ENCODE assay signal across 29 cellular contexts in the genomic region with DNA sequence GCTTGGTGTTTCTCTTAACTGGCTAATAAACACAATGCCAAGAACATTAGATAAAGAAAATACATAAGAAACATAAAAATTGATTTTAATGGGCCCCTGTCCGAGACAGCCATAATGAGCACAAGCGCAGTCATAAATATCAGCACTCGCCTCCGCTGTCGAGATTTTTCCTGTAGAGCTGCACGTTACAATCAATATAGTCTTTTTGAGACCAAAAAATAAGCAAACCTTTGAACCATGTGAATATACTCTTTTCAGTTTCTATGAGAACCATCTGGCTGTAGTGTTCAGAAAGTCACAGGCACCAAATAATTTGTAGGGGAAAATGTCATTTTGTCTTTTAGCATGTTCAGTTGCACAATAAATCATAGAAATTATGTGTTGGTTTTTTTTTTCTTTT.
"Had no signal": no experiment of that assay in that cellular context is flagged by ENCODE, and none has a peak within 500 bp of the region (broad histone marks: within the 10 kb centered on the region; RNA-seq: fewer than 3 reads in every experiment).

No MANE protein-coding gene starts in this region.

- H3K27ac ChIP-seq: neural progenitor cell, pancreas, psoas muscle, skin epidermis, spleen, suprapubic skin, testis, tibial artery, transverse colon, upper lobe of right lung, uterus had no signal

- H3K36me3 ChIP-seq: neural progenitor cell, pancreas, transverse colon, uterus had no signal

- H3K4me3 Mint-ChIP-seq: naive B cell; naive thymus-derived CD8-positive, alpha-beta T cell; natural killer cell treated with Interleukin-12 subunit alpha and Interleukin-12 subunit beta and Interleukin-15 and Interleukin-18, amount 100 ng/mL, for 72 hours; neural progenitor cell; stimulated activated memory B cell treated with anti-CD40 and anti-IgM and Interleukin-4, amounts not matched to agents 10 μg/mL and 1 μg/mL and 100 μg/mL, for 72 hours; stimulated activated naive CD8-positive, alpha-beta T cell treated with anti-CD3 and anti-CD28 coated beads, Interleukin-15, amount 100 ng/mL, for 72 hours; type B pancreatic cell had no signal

- H3K27me3 ChIP-seq: neural progenitor cell, pancreas, spleen, suprapubic skin, testis, tibial artery, transverse colon, upper lobe of right lung, uterus had no signal

- H3K36me3 Mint-ChIP-seq: natural killer cell treated with Interleukin-12 subunit alpha and Interleukin-12 subunit beta and Interleukin-15 and Interleukin-18, amount 100 ng/mL, for 72 hours had no signal

- H3K27me3 Mint-ChIP-seq: naive B cell; naive thymus-derived CD8-positive, alpha-beta T cell; natural killer cell treated with Interleukin-12 subunit alpha and Interleukin-12 subunit beta and Interleukin-15 and Interleukin-18, amount 100 ng/mL, for 72 hours; stimulated activated memory B cell treated with anti-CD40 and anti-IgM and Interleukin-4, amounts not matched to agents 10 μg/mL and 1 μg/mL and 100 μg/mL, for 72 hours; stimulated activated naive CD8-positive, alpha-beta T cell treated with anti-CD3 and anti-CD28 coated beads, Interleukin-15, amount 100 ng/mL, for 72 hours; type B pancreatic cell had no signal

- H3K4me2 ChIP-seq: neural progenitor cell, smooth muscle cell had no signal

- H3K4me3 ChIP-seq: neural progenitor cell, pancreas, psoas muscle, skin epidermis, smooth muscle cell, spleen, suprapubic skin, testis, tibial artery, transverse colon, upper lobe of right lung, uterus had no signal

- H3K27ac Mint-ChIP-seq: natural killer cell treated with Interleukin-12 subunit alpha and Interleukin-12 subunit beta and Interleukin-15 and Interleukin-18, amount 100 ng/mL, for 72 hours; neural progenitor cell; stimulated activated memory B cell treated with anti-CD40 and anti-IgM and Interleukin-4, amounts not matched to agents 10 μg/mL and 1 μg/mL and 100 μg/mL, for 72 hours; stimulated activated naive CD8-positive, alpha-beta T cell treated with anti-CD3 and anti-CD28 coated beads, Interleukin-15, amount 100 ng/mL, for 72 hours; type B pancreatic cell had no signal

- DNase-seq: naive B cell; naive thymus-derived CD8-positive, alpha-beta T cell; occipital lobe; pancreas; right cardiac atrium; spleen; stimulated activated CD4-positive, alpha-beta T cell treated with anti-CD3 and anti-CD28 coated beads, Interleukin-12 subunit alpha, Interleukin-12 subunit beta, amount 100 ng/mL, for 4 hours; stimulated activated CD4-positive, alpha-beta T cell treated with anti-CD3 and anti-CD28 coated beads, Interleukin-1b, Interleukin-23, amount 100 ng/mL, for 48 hours; stimulated activated CD4-positive, alpha-beta T cell treated with anti-CD3 and anti-CD28 coated beads, Interleukin-4, amount 100 ng/mL, for 1 hour; stimulated activated CD4-positive, alpha-beta T cell treated with anti-CD3 and anti-CD28 coated beads, Interleukin-4, amount 100 ng/mL, for 4 hours; stimulated activated CD8-positive, alpha-beta memory T cell treated with anti-CD3 and anti-CD28 coated beads, Interleukin-4, amount 100 ng/mL, for 48 hours; stimulated activated naive CD4-positive, alpha-beta T cell; stimulated activated naive CD8-positive, alpha-beta T cell treated with anti-CD3 and anti-CD28 coated beads, Interleukin-15, amount 100 ng/mL, for 72 hours; stimulated activated naive CD8-positive, alpha-beta T cell treated with anti-CD3 and anti-CD28 coated beads, Interleukin-15, Interleukin-2, amounts not matched to agents 100 U/mL and 50 U/mL, for 24 hours; substantia nigra; testis; tibial artery; transverse colon; upper lobe of right lung; uterus had no signal

- H3K9ac ChIP-seq: neural progenitor cell had no signal

- ATAC-seq: naive thymus-derived CD8-positive, alpha-beta T cell; natural killer cell treated with Interleukin-12 subunit alpha and Interleukin-12 subunit beta and Interleukin-15 and Interleukin-18, amount 100 ng/mL, for 72 hours; pancreas; psoas muscle; right cardiac atrium; sciatic nerve; stimulated activated memory B cell treated with anti-CD40 and anti-IgM and Interleukin-4, amounts not matched to agents 10 μg/mL and 1 μg/mL and 100 μg/mL, for 72 hours; stimulated activated naive CD8-positive, alpha-beta T cell treated with anti-CD3 and anti-CD28 coated beads, Interleukin-15, amount 100 ng/mL, for 72 hours; stimulated activated naive CD8-positive, alpha-beta T cell treated with anti-CD3 and anti-CD28 coated beads, Interleukin-15, Interleukin-2, amounts not matched to agents 100 U/mL and 50 U/mL, for 24 hours; upper lobe of right lung had no signal

- H2AFZ ChIP-seq: neural progenitor cell had no signal

- H3K4me1 ChIP-seq: neural progenitor cell, pancreas, testis, transverse colon, uterus had no signal

- H3K9me3 ChIP-seq: pancreas, psoas muscle, spleen, suprapubic skin, testis, tibial artery, transverse colon, upper lobe of right lung, uterus had no signal

- H3K9me3 Mint-ChIP-seq: natural killer cell treated with Interleukin-12 subunit alpha and Interleukin-12 subunit beta and Interleukin-15 and Interleukin-18, amount 100 ng/mL, for 72 hours had no signal
